In the genomic region with DNA sequence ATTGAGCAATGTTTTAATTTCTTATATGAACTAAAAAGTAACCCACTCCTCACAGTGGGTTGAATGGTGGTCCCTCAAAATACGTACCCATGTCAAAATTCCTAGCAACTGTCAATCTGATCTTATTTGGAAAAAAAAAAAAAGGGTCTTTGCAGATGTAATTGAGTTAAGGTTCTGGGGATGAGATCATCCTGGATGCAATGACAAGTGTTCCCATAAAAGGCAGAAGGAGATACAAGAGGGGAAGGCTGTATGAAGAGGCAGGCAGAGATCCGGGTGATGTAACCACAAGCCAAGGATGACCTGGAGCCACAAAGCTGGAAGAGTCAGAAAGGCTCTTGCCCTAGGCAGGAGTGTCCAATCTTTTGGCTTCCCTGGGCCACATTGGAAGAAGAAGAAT, we compare ENCODE assay signal across 21 cellular contexts.
DNase-seq lines count a peak whose midpoint lies in the region; FAIRE-seq lines count a peak whose summit lies in the region.
"Had no signal": no experiment of that assay in that cellular context is flagged by ENCODE, and none has a peak within 500 bp of the region (broad histone marks: within the 10 kb centered on the region; RNA-seq: fewer than 3 reads in every experiment).

No MANE protein-coding gene starts in this region.

- H3K27me3 ChIP-seq in GM23248 (replicated peaks; ENCODE audit: insufficient read depth) = no peaks in the 10 kb centered on the region

- H4K20me1 ChIP-seq in GM23248 (ENCODE audit: insufficient read depth) = no peaks in the 10 kb centered on the region

- H3K9me2 ChIP-seq in GM23248 (ENCODE audit: insufficient read depth) = no peaks in the 10 kb centered on the region
- H3K9me2 ChIP-seq: SK-N-SH had no signal

- no peaks in the 10 kb centered on the region for H3K9me3 ChIP-seq in GM23248 (ENCODE audit: low read depth)

- DNase-seq in GM23248 (peak; percentile 13), RCC 7860 (ENCODE audit: low spot score) (peak; percentile 20), kidney tubule cell (ENCODE audit: low spot score) (peak; percentile 50), stromal cell of bone marrow (ENCODE audit: low read depth) (peak; percentile 26), COLO829 (ENCODE audit: low spot score) (no peak), NCI-H1436 (lab: John Stamatoyannopoulos, UW) (no peak), AG08395 (ENCODE audit: low spot score) (no peak)
- DNase-seq: CD4-positive, alpha-beta T cell; GDM1; Kasumi-1; NCI-H1092; NCI-H1436 treated with DMSO at 0.1 percent for 48 hours; NCI-H1930; NCI-H226; NCI-H510A treated with DMSO at 0.1 percent for 48 hours; NCI-H748 treated with DMSO at 0.1 percent for 48 hours; PC-9; SIG-M5; SK-N-SH had no signal

- no peaks in the 10 kb centered on the region for H3K79me2 ChIP-seq in GM23248 (ENCODE audit: insufficient read depth)

- H3K36me3 ChIP-seq in GM23248 (ENCODE audit: low read depth) = no peaks in the 10 kb centered on the region

- H3K4me1 ChIP-seq in GM23248 (ENCODE audit: insufficient read depth) = no peaks in the 10 kb centered on the region

- WGBS in GM23248 (ENCODE audit: low coverage in 1 of 2, low lambda C conversion rate in 2 of 2, missing lambda C conversion rate in 2 of 2), 2 experiments = 37 to 41% methylated on average over 2 of the region's 2 CpGs

- no peaks in the 10 kb centered on the region for H3F3A ChIP-seq in GM23248 (ENCODE audit: insufficient read depth)

- H3K4me2 ChIP-seq in GM23248 (ENCODE audit: unreplicated experiment) = no peak overlapping the region
- H3K4me2 ChIP-seq: PC-9, SK-N-SH had no signal

- H2AFZ ChIP-seq in GM23248 = no peak overlapping the region
- H2AFZ ChIP-seq: PC-9 had no signal

- FAIRE-seq in RCC 7860 (lab: Jason Lieb, UNC) = no peak
- FAIRE-seq: A204.1, GM18507 had no signal

- H3K9ac ChIP-seq in GM23248 = no peak overlapping the region
- H3K9ac ChIP-seq: SK-N-SH had no signal

- H3K27ac ChIP-seq in GM23248 = no peak overlapping the region
- H3K27ac ChIP-seq: PC-9 had no signal

- no peak overlapping the region for H3K4me3 ChIP-seq in GM23248
- H3K4me3 ChIP-seq: PC-9 had no signal

- in situ Hi-C loops in GM23248 (cut with MboI) = no loop called here

Comparison
In these comparisons a context has a peak if more than half of its experiments do, and no peak if none do; other contexts are left out.
1. DNase-seq: peak in GM23248 (single experiment), RCC 7860 (single experiment), kidney tubule cell (single experiment) and stromal cell of bone marrow (single experiment); none in COLO829 (single experiment), NCI-H1436 (single experiment) and AG08395 (single experiment).